In the genomic region with DNA sequence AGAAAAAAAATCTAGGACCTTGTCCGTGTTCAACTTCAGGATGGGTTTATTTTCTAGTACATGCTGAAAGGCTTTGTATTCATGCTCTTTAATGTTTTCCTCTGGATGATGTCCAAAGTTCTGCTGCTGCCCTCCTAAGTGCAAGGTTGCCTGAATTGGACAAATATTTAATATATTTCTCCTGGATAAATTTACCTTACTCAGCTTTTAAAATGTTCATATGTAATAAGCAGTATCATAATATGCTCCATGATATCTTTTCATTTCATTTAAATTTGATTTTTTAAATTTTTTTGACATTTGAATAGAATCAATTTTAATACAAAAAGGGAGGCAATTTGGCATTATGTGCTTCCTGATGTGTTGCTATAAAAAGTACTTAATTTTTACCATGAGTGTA, we compare ENCODE assay signal across 24 cellular contexts.
"Had no signal": no experiment of that assay in that cellular context is flagged by ENCODE, and none has a peak within 500 bp of the region (broad histone marks: within the 10 kb centered on the region; RNA-seq: fewer than 3 reads in every experiment).

No MANE protein-coding gene starts in this region.

- H3K4me2 ChIP-seq: PC-9 had no signal

- DNase-seq: Kasumi-1, MV-4-11, NCI-H1092, NCI-H1105, NCI-H1417 treated with DMSO at 0.1 percent for 48 hours, NCI-H1436 treated with DMSO at 0.1 percent for 48 hours, NCI-H1930, NCI-H2029 treated with DMSO at 0.1 percent for 48 hours, NCI-H2081 treated with DMSO at 0.1 percent for 48 hours, NCI-H2107, NCI-H226, NCI-H446 treated with DMSO at 0.1 percent for 48 hours, NCI-H510A, NCI-H774, PC-9, SHP77, SIG-M5, SJCRH30, T-cell had no signal

- H3K4me1 ChIP-seq: SJCRH30 had no signal

- H3K4me3 ChIP-seq: PC-9, SJCRH30 had no signal

- H3K9me3 ChIP-seq: SJCRH30 had no signal

- H3K27me3 ChIP-seq: SJCRH30 had no signal

- H3K36me3 ChIP-seq: SJCRH30 had no signal

- H3K27ac ChIP-seq: PC-9, RWPE1, SJCRH30 had no signal

- ATAC-seq: Panc1, Right ventricle myocardium inferior, SK-N-SH treated with all-trans-retinoic acid at 6 μM for 48 hours, T-cell had no signal

- H2AFZ ChIP-seq: PC-9 had no signal

- FAIRE-seq: RCC 7860 had no signal
